In the genomic region with DNA sequence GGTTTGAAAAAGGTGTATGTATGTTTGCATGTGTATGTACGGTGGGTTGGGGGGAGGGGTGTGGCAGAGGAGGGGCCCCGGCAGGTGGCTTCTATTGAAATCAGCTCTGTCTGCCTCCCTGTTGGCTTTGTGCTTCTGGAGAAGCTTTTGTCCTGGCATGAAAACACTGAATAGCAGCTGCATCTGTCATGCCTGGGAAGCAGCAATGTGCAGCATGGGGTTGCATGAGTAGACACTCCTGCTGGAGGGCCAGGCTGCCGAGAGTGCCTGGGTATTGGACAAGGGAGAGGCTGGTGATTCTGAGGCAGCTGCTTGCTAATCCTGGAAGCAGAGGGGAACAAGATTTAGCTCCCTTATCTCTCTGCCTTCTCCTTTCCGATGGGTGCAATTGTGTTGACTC, we compare ENCODE assay signal across 8 cellular contexts. TPM values are rescaled to one million over a fixed set of nuclear protein-coding genes. Genes with fewer than 3 reads are reported as not detected.
A peak's percentile ranks its signal among the peaks of the same experiment; 100 is the strongest.
DNase-seq lines count a peak whose midpoint lies in the region; ATAC-seq and TF ChIP-seq lines count a peak whose summit lies in the region.

No MANE protein-coding gene starts in this region.

- no peak overlapping the region for H4K91ac ChIP-seq in mesenchymal stem cell (ENCODE audit: low read length)

- H3K9ac ChIP-seq in BLaER1: no peak overlapping the region
- H3K9ac ChIP-seq in mesenchymal stem cell (ENCODE audit: low read length): peak overlapping the region; percentile 82

- TF ChIP-seq CTCF in astrocyte of the spinal cord (IDR thresholded peaks at IDR 0.05; ENCODE audit: low read depth, low read length): no peak

- no peaks in the 10 kb centered on the region for H3K9me3 ChIP-seq in BLaER1
- H3K9me3 ChIP-seq in mesenchymal stem cell (ENCODE audit: control insufficient read depth, low read length): no peaks in the 10 kb centered on the region

- H2AK5ac ChIP-seq in mesenchymal stem cell (ENCODE audit: low read length, severe bottlenecking): peak overlapping the region; percentile 75

- no peak overlapping the region for H2BK15ac ChIP-seq in mesenchymal stem cell (ENCODE audit: low read depth, poor library complexity, severe bottlenecking)

- H3K27ac ChIP-seq in BLaER1 (no peak overlapping the region), mesenchymal stem cell (ENCODE audit: low read length, poor library complexity, severe bottlenecking) (peak overlapping the region; percentile 36)

- no peak overlapping the region for H2AFZ ChIP-seq in mesenchymal stem cell (ENCODE audit: low read depth, low read length)

- peaks cover 100% of the 10 kb centered on the region for H4K20me1 ChIP-seq in BLaER1

- H3K27me3 ChIP-seq in BLaER1: no peaks in the 10 kb centered on the region
- no peaks in the 10 kb centered on the region for H3K27me3 ChIP-seq in mesenchymal stem cell (ENCODE audit: control insufficient read depth in 1 of 2, insufficient read depth in 1 of 2, low read length in 2 of 2)

- no peak overlapping the region for H2BK120ac ChIP-seq in mesenchymal stem cell (ENCODE audit: low read depth, low read length)

- H3K23ac ChIP-seq in mesenchymal stem cell (ENCODE audit: low read length in 2 of 2): no peak overlapping the region

- no peak overlapping the region for H2BK5ac ChIP-seq in mesenchymal stem cell (ENCODE audit: low read depth, low read length, poor library complexity, severe bottlenecking)

- peak overlapping the region; percentile 90 for H3K4me2 ChIP-seq in BLaER1
- H3K4me2 ChIP-seq in mesenchymal stem cell (ENCODE audit: low read length, poor library complexity, severe bottlenecking): peak overlapping the region; percentile 25

- H3K36me3 ChIP-seq in BLaER1 (peaks cover 34% of the 10 kb centered on the region), mesenchymal stem cell (ENCODE audit: control insufficient read depth in 1 of 2, insufficient read depth in 2 of 2, low read depth in 1 of 2, low read length in 2 of 2) (peaks cover 3 to 4% of the 10 kb centered on the region in 2 experiments)

- peak overlapping the region; percentile 8 to 13 for H3K4ac ChIP-seq in mesenchymal stem cell (ENCODE audit: low read depth in 1 of 2, low read length in 2 of 2)

- no peak overlapping the region for H4K8ac ChIP-seq in mesenchymal stem cell (ENCODE audit: low read length)

- H3K4me1 ChIP-seq in BLaER1 (peaks cover 100% of the 10 kb centered on the region), mesenchymal stem cell (ENCODE audit: control insufficient read depth, insufficient read depth, low read depth, low read length) (peaks cover 43% of the 10 kb centered on the region)

- no peak overlapping the region for H3K14ac ChIP-seq in mesenchymal stem cell (ENCODE audit: low read length in 2 of 2)

- peaks cover 7% of the 10 kb centered on the region for H3K79me1 ChIP-seq in mesenchymal stem cell (replicated peaks; ENCODE audit: low read length, poor library complexity, severe bottlenecking)

- H3K18ac ChIP-seq in mesenchymal stem cell (ENCODE audit: low read depth in 1 of 2, low read length in 2 of 2): peak overlapping the region in 1 of 2 experiments; percentile 53

- ATAC-seq in left lobe of liver (no peak), GM19351 (IDR thresholded peaks at IDR 0.05; ENCODE audit: unreplicated experiment) (no peak), HG03565 (IDR thresholded peaks at IDR 0.05; ENCODE audit: unreplicated experiment) (no peak), GM21360 (IDR thresholded peaks at IDR 0.05; ENCODE audit: unreplicated experiment) (no peak)

- DNase-seq in NCI-H146 treated with DMSO at 0.1 percent for 48 hours (lab: John Stamatoyannopoulos, UW; ENCODE audit: unreplicated experiment): peak; percentile 93
- peak; percentile 75 for DNase-seq in astrocyte of the spinal cord (ENCODE audit: low read depth, low spot score)
- peak; percentile 62 for DNase-seq in mesenchymal stem cell
- DNase-seq in left lobe of liver (ENCODE audit: low spot score): no peak

- in situ Hi-C loops in astrocyte of the spinal cord (cut with HindIII; ENCODE audit: low sequenced_read_pairs): no loop called here

- H3K4me3 ChIP-seq in BLaER1 (no peak overlapping the region), astrocyte of the spinal cord (ENCODE audit: low read depth, low read length) (no peak overlapping the region), mesenchymal stem cell (ENCODE audit: insufficient read depth in 1 of 2, low read depth in 1 of 2, low read length in 2 of 2) (peak overlapping the region in 1 of 2 experiments; percentile 67)

- H2BK12ac ChIP-seq in mesenchymal stem cell (ENCODE audit: low read length in 2 of 2): peak overlapping the region in 1 of 2 experiments; percentile 66

- WGBS in mesenchymal stem cell: 71% methylated on average over 3 of the region's 4 CpGs

RNA-seq across cellular contexts. Expression of a gene that starts 20.5 kb away (rescaled TPM):
- polyA plus RNA-seq in mesenchymal stem cell (2013, experiment 1 of 2): 73.7 TPM
- polyA plus RNA-seq in mesenchymal stem cell (2013, experiment 2 of 2): 75.7 TPM
- 41.0 TPM for total RNA-seq in left lobe of liver
